Comparison of ENCODE assay signal across 17 cellular contexts in the genomic region with DNA sequence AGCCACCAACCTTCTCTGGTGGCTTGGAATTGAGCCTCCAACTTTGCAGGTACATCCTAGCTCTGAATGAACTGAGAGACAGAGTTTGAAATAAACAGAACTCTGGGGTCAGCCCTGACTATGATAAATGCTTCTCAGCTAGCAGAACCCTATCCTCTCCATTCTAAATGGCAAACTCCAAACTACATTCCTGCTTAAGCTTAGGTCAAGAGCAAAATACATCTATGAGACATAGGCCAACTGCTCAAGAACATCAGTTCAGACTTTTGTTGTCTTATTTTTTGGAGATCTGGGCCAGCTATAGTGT. TPM values are rescaled to one million over a fixed set of nuclear protein-coding genes. Genes with fewer than 3 reads are reported as not detected.
DNase-seq lines count a peak whose midpoint lies in the region; ATAC-seq, FAIRE-seq and TF ChIP-seq lines count a peak whose summit lies in the region.
"Had no signal": no experiment of that assay in that cellular context is flagged by ENCODE, and none has a peak within 500 bp of the region (broad histone marks: within the 10 kb centered on the region; RNA-seq: fewer than 3 reads in every experiment).

No MANE protein-coding gene starts in this region.

- H3K27ac ChIP-seq in A549 (peak overlapping the region; percentile 34 to 87; a peak in 5 of 6 replicates), adrenal gland (peak overlapping the region; percentile 82 to 100 (median 98)), ovary (peak overlapping the region; percentile 85 to 86), PC-3 (ENCODE audit: low read length) (no peak overlapping the region)
- H3K27ac ChIP-seq in CD4-positive, alpha-beta memory T cell (ENCODE audit: low read depth, low read length), result no peak overlapping the region

- ATAC-seq in A549 (no peak), PC-3 (no peak)

- H3K27me3 ChIP-seq in CD4-positive, alpha-beta memory T cell (ENCODE audit: insufficient read depth, low read length), result no peaks in the 10 kb centered on the region
- H3K27me3 ChIP-seq in adrenal gland (no peaks in the 10 kb centered on the region), ovary (no peaks in the 10 kb centered on the region), PC-3 (ENCODE audit: low read length) (no peaks in the 10 kb centered on the region)

- H3K9me3 Mint-ChIP-seq in CD4-positive, alpha-beta memory T cell, result no peaks in the 10 kb centered on the region

- no peaks in the 10 kb centered on the region for H3F3A ChIP-seq in PC-3 (ENCODE audit: low read length, unreplicated experiment)

- H3K4me3 ChIP-seq in A549, result no peak overlapping the region
- H3K4me3 ChIP-seq in CD4-positive, alpha-beta memory T cell (ENCODE audit: low read length in 2 of 2), result no peak overlapping the region
- H3K4me3 ChIP-seq in adrenal gland, result no peak overlapping the region
- no peak overlapping the region for H3K4me3 ChIP-seq in ovary
- no peak overlapping the region for H3K4me3 ChIP-seq in PC-3 (ENCODE audit: low read length)

- H3K4me1 ChIP-seq in A549 (peaks cover 11% of the 10 kb centered on the region; the same call in 2 of the 3 replicates), adrenal gland (replicated peaks in 1 of 2) (peaks cover 26 to 40% of the 10 kb centered on the region in 2 donors), ovary (ENCODE audit: insufficient read depth) (peaks cover 13% of the 10 kb centered on the region), PC-3 (ENCODE audit: insufficient read depth, low read length) (peaks cover 18% of the 10 kb centered on the region)
- H3K4me1 ChIP-seq in CD4-positive, alpha-beta memory T cell (ENCODE audit: insufficient read depth, low read length), result peaks cover 46% of the 10 kb centered on the region

- no peak for TF ChIP-seq POLR2A in A549 (IDR thresholded peaks at IDR 0.05; ENCODE audit: low read length)
- TF ChIP-seq POLR2A in adrenal gland (IDR thresholded peaks at IDR 0.05), result no peak
- no peak for TF ChIP-seq POLR2A in ovary (IDR thresholded peaks at IDR 0.05)

- TF ChIP-seq RAD21 in A549 (conservative IDR thresholded peaks at IDR 0.05 in 1 of 2, IDR thresholded peaks at IDR 0.05 in 1 of 2), result no peak

- DNase-seq in A549 (ENCODE audit: low read depth in 1 of 2, low spot score in 1 of 2) (no peak), adrenal gland (no peak), ovary (no peak), PC-3 (no peak), NCI-H82 treated with DMSO at 0.1 percent for 48 hours (lab: John Stamatoyannopoulos, UW; ENCODE audit: unreplicated experiment) (no peak)
- no peak for DNase-seq in CD4-positive, alpha-beta memory T cell
- no peak for DNase-seq in activated naive CD4-positive, alpha-beta T cell treated with anti-CD3 and anti-CD28 coated beads, Interleukin-2, amount 50 U/mL, for 16 hours
- DNase-seq: C1 segment of cervical spinal cord, COR-L47, DMS 273 treated with DMSO at 0.1 percent for 48 hours, KG1, MV-4-11, NCI-H1417, NCI-H187, NCI-H2107, NCI-H524 had no signal

- no peak overlapping the region for H3K9ac ChIP-seq in PC-3 (ENCODE audit: low read length)

- TF ChIP-seq EP300 in A549 (IDR thresholded peaks at IDR 0.05) (no peak), ovary (IDR thresholded peaks at IDR 0.05) (no peak)

- no peak for TF ChIP-seq CTCF in A549 (IDR thresholded peaks at IDR 0.05)
- TF ChIP-seq CTCF in adrenal gland (IDR thresholded peaks at IDR 0.05), result no peak
- TF ChIP-seq CTCF in ovary (IDR thresholded peaks at IDR 0.05), result no peak
- TF ChIP-seq CTCF in PC-3 (conservative IDR thresholded peaks at IDR 0.05; ENCODE audit: low read depth, low read length), result no peak

- H4K20me1 ChIP-seq in PC-3 (ENCODE audit: low read length), result no peaks in the 10 kb centered on the region

- H3K4me3 Mint-ChIP-seq in CD4-positive, alpha-beta memory T cell, result peak overlapping the region in 5 of 8 donors; percentile 70 to 97 (median 93)

- peak overlapping the region in 2 of 7 donors; percentile 2 to 95 for H3K27ac Mint-ChIP-seq in CD4-positive, alpha-beta memory T cell

- CTCF ChIA-PET in A549 (lab: Yijun Ruan, JAX) (interaction anchor here (0.5 to 4.0 kb wide), 11 partner anchors 8 to 77 kb away, joined by 3 to 89 read pairs (median 7); no protein-coding TSS in a partner anchor), PC-3 (lab: Charles Lee) (interaction anchor here (0.6 kb wide), 2 partner anchors 45 to 66 kb away, joined by 3 to 5 read pairs; no protein-coding TSS in a partner anchor)
- CTCF ChIA-PET in CD4-positive, alpha-beta memory T cell (lab: Charles Lee; ENCODE audit: partially characterized antibody), result interaction anchor here (0.9 to 5.6 kb wide), 14 partner anchors 8 to 98 kb away, joined by 3 to 203 read pairs (median 10); no protein-coding TSS in a partner anchor

- H3K4me2 ChIP-seq in A549, result no peak overlapping the region
- H3K4me2 ChIP-seq in PC-3 (ENCODE audit: low read length), result no peak overlapping the region

- no peaks in the 10 kb centered on the region for H3K9me2 ChIP-seq in PC-3 (replicated peaks; ENCODE audit: low read length)

- intact Hi-C loops in CD4-positive, alpha-beta memory T cell (cut with micrococcal nuclease), result loop anchor here (2.0 to 5.0 kb wide), 3 partner anchors 29 to 223 kb away; no protein-coding TSS in a partner anchor
- intact Hi-C loops in adrenal gland (cut with DNase I) (loop anchor here (5.0 kb wide), 1 partner anchor 67 kb away; no protein-coding TSS in a partner anchor), ovary (cut with DNase I) (loop anchor here (2.0 to 5.0 kb wide), 3 partner anchors 43 to 67 kb away; no protein-coding TSS in a partner anchor), PC-3 (cut with micrococcal nuclease) (no loop called here)

- H3K36me3 ChIP-seq in CD4-positive, alpha-beta memory T cell (ENCODE audit: insufficient read depth, low read length), result peaks cover 14% of the 10 kb centered on the region
- H3K36me3 ChIP-seq in adrenal gland (replicated peaks in 1 of 2) (peaks cover 0 to 13% of the 10 kb centered on the region in 2 donors), ovary (no peaks in the 10 kb centered on the region), PC-3 (ENCODE audit: low read depth, low read length) (no peaks in the 10 kb centered on the region)

- no peak overlapping the region for H2AFZ ChIP-seq in PC-3 (ENCODE audit: low read length)

- POLR2A ChIA-PET in A549 (lab: Yijun Ruan, JAX) (interaction anchor here (1.1 kb wide), 1 partner anchor 66 kb away, joined by 3 read pairs; no protein-coding TSS in a partner anchor), PC-3 (lab: Charles Lee; ENCODE audit: unreplicated experiment) (no interaction called here)
- POLR2A ChIA-PET in CD4-positive, alpha-beta memory T cell (lab: Charles Lee; ENCODE audit: partially characterized antibody), result interaction anchor here (0.6 to 6.7 kb wide), 12 partner anchors 10 to 65 kb away, joined by 4 to 108 read pairs (median 10); no protein-coding TSS in a partner anchor

- peaks cover 13 to 28% of the 10 kb centered on the region in 2 donors for H3K36me3 Mint-ChIP-seq in CD4-positive, alpha-beta memory T cell

- peaks cover 30% of the 10 kb centered on the region for H3K79me2 ChIP-seq in PC-3 (ENCODE audit: low read length)

- no peaks in the 10 kb centered on the region for H3K9me3 ChIP-seq in A549
- H3K9me3 ChIP-seq in CD4-positive, alpha-beta memory T cell (ENCODE audit: control insufficient read depth in 1 of 2, low read length in 2 of 2), result no peaks in the 10 kb centered on the region
- H3K9me3 ChIP-seq in adrenal gland (replicated peaks in 1 of 3), result no peaks in the 10 kb centered on the region
- no peaks in the 10 kb centered on the region for H3K9me3 ChIP-seq in ovary
- no peaks in the 10 kb centered on the region for H3K9me3 ChIP-seq in PC-3 (ENCODE audit: low read length)

- H3K4me1 Mint-ChIP-seq in CD4-positive, alpha-beta memory T cell, result peaks cover 28 to 57% (median 44%) of the 10 kb centered on the region in 4 donors

- no peak for FAIRE-seq in A549 (lab: Jason Lieb, UNC)
- FAIRE-seq: G401.6 had no signal

- no peaks in the 10 kb centered on the region for H3K27me3 Mint-ChIP-seq in CD4-positive, alpha-beta memory T cell

- BruUV-seq in PC-3 (replicated peaks; lab: Mats Ljungman, UMichigan), result no TSS peak

TF ChIP-seq in A549, 52 proteins besides CTCF, POLR2A, EP300 and RAD21 (continues in another document):
- TF ChIP-seq PBX3 (IDR thresholded peaks at IDR 0.05) (no peak), ATOH8 (CRISPR knock-in tag; IDR thresholded peaks at IDR 0.05; ENCODE audit: low read depth) (no peak)

RNA-seq across cellular contexts. Expression of gene SH3BP5, which starts 1.5 kb away (rescaled TPM):
- polyA plus RNA-seq in A549 (2011; rRNA removed) (12.6 and 16.0 TPM in 2 replicates), A549 (2017; fragmentation: RNase III; extraction: RNeasy Plus Mini Kit Qiagen cat#74134 plus additional on column Dnase treatment) (10.5 to 11.2 TPM (median 10.9 TPM) in 3 replicates), adrenal gland (1,000 to 10,000 TPM in 1 of 3 donors, 100 to 1,000 TPM in 2; 119 to 1,158 (median 135) TPM), ovary (100 to 1,000 TPM; 131 to 157 TPM)
- 13.6 and 13.9 TPM in 2 replicates for polyA plus RNA-seq in A549 (2012; cell fraction: cytosol; rRNA removed)
- 8.2 and 9.2 TPM in 2 replicates for polyA plus RNA-seq in A549 (2012; cell fraction: nucleus; rRNA removed)
- polyA minus RNA-seq in A549 (2011; rRNA and poly(A)+ RNA removed), result 7.3 and 7.5 TPM in 2 replicates
- 10 to 100 TPM; 55.8 to 56.9 TPM for total RNA-seq in CD4-positive, alpha-beta memory T cell
- polyA plus RNA-seq in CD4-positive, alpha-beta memory T cell, result 100 to 1,000 TPM in 1 of 2 donors, 10 to 100 TPM in 1; 48.2 to 118 TPM
- total RNA-seq in adrenal gland (100 to 1,000 TPM; 134 to 830 (median 180) TPM), ovary (100 to 1,000 TPM in 5 of 7 donors, 10 to 100 TPM in 2; 80.4 to 205 (median 142) TPM), PC-3 (2014; rRNA removed) (21.2 and 23.0 TPM in 2 replicates)

Comparison
In these comparisons a context has a peak if more than half of its experiments do, and no peak if none do; other contexts are left out.
1. H3K27ac ChIP-seq: peak in A549 (2 of 2), adrenal gland (5 of 5) and ovary (2 of 2); none in CD4-positive, alpha-beta memory T cell (single experiment) and PC-3 (single experiment).